In the genomic region with DNA sequence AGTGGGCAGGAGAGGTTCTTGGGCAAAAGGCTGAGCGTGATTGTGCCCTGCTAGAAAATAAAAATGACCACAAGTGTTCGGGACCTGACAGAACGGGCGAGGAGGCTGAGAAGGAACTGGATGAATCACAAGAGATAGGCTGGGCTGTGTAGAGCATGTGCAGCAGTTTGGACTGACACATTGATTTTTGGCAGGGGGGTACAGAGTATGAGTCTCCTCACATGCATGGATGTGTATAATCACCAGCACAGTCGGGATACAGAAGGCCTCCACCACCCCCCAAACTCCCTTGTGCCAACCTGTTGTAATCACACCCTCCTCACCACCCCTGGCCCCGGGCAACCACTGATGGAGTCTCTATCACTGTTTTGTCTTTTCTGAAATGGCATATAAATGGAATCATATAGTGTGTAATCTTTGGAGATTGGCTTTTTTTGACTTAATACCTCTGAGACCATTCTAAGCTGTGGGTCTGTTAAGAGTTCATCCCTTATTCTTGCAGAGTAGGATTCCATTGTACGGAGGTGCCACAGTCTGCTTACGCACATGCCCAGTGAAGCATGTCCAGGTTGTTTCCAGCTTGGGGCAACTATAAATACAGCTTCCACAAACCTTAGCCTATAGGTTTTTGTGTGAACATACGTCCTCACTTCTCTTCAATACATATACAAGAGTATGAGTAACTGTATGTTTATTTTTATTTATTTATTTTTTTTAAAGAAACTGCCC, we compare ENCODE assay signal across 20 cellular contexts.
A peak's percentile ranks its signal among the peaks of the same experiment; 100 is the strongest.
DNase-seq lines count a peak whose midpoint lies in the region; ATAC-seq, FAIRE-seq and TF ChIP-seq lines count a peak whose summit lies in the region.
"Had no signal": no experiment of that assay in that cellular context is flagged by ENCODE, and none has a peak within 500 bp of the region (broad histone marks: within the 10 kb centered on the region; RNA-seq: fewer than 3 reads in every experiment).

No MANE protein-coding gene starts in this region.

- BruUV-seq in K562 (replicated peaks; lab: Mats Ljungman, UMichigan), result no TSS peak

- no peak overlapping the region for H4K8ac ChIP-seq in H9 (replicated peaks; ENCODE audit: insufficient read length, low read depth, low read length)

- no peak overlapping the region for H3K56ac ChIP-seq in H9 (ENCODE audit: insufficient read length, low read depth, low read length)

- H3K4me1 Mint-ChIP-seq in H9 (peaks cover 28 to 31% of the 10 kb centered on the region in 2 experiments), nephron progenitor cell (peaks cover 69% of the 10 kb centered on the region)

- H4K20me1 ChIP-seq in H9 (ENCODE audit: control insufficient read depth, insufficient read depth, insufficient read length) (no peaks in the 10 kb centered on the region), K562 (replicated peaks; ENCODE audit: control insufficient read depth, insufficient read depth, low read length) (no peaks in the 10 kb centered on the region)

- no peak for TF ChIP-seq CTCF in A549 (IDR thresholded peaks at IDR 0.05)
- TF ChIP-seq CTCF in H9 (conservative IDR thresholded peaks at IDR 0.05), result no peak
- TF ChIP-seq CTCF in K562 (IDR thresholded peaks at IDR 0.05 in 2 of 3, conservative IDR thresholded peaks at IDR 0.05 in 1 of 3; ENCODE audit: insufficient read depth in 2 of 3, low read depth in 1 of 3, low read length in 3 of 3), result no peak
- no peak for TF ChIP-seq CTCF in nephron progenitor cell (IDR thresholded peaks at IDR 0.05)

- no peak overlapping the region for H2AK5ac ChIP-seq in H9 (ENCODE audit: insufficient read length, low read length)

- H3K27me3 Mint-ChIP-seq in H9 (ENCODE audit: low read depth) (no peaks in the 10 kb centered on the region), nephron progenitor cell (ENCODE audit: low read depth, poor library complexity) (no peaks in the 10 kb centered on the region)
- H3K27me3 Mint-ChIP-seq: activated naive CD8-positive, alpha-beta T cell treated with anti-CD3 and anti-CD28 coated beads, Interleukin-2, amount 10 ng/mL, durations not matched to agents 7 days and 5 days had no signal

- intact Hi-C loops in K562 (cut with micrococcal nuclease), result no loop called here

- H3K9me3 Mint-ChIP-seq in H9, result no peaks in the 10 kb centered on the region
- H3K9me3 Mint-ChIP-seq in nephron progenitor cell, result no peaks in the 10 kb centered on the region

- H3K79me2 ChIP-seq in H9 (ENCODE audit: insufficient read depth, low read length) (no peaks in the 10 kb centered on the region), K562 (ENCODE audit: control insufficient read depth, insufficient read depth, low read length) (no peaks in the 10 kb centered on the region)

- H2BK120ac ChIP-seq in H9 (ENCODE audit: low read depth, low read length, poor library complexity, severe bottlenecking), result no peak overlapping the region

- no peak overlapping the region for H2BK20ac ChIP-seq in H9 (ENCODE audit: low read depth, low read length, poor library complexity, severe bottlenecking)

- H3K36me3 ChIP-seq in K562 (ENCODE audit: control insufficient read depth, insufficient read depth, low read length), result no peaks in the 10 kb centered on the region

- H3K23me2 ChIP-seq in H9 (ENCODE audit: insufficient read length, low read depth, low read length, poor library complexity, severe bottlenecking), result no peaks in the 10 kb centered on the region

- H3K14ac ChIP-seq in H9 (ENCODE audit: insufficient read depth, low read length), result no peak overlapping the region

- peak overlapping the region in 2 of 3 experiments; percentile 9 to 63; a peak in 3 of 7 replicates for H3K27ac Mint-ChIP-seq in H9
- peak overlapping the region; percentile 72 for H3K27ac Mint-ChIP-seq in nephron progenitor cell
- H3K27ac Mint-ChIP-seq: activated naive CD8-positive, alpha-beta T cell treated with anti-CD3 and anti-CD28 coated beads, Interleukin-2, amount 10 ng/mL, durations not matched to agents 7 days and 5 days had no signal

- H2BK15ac ChIP-seq in H9 (ENCODE audit: low read depth, low read length), result no peak overlapping the region

- H3K4me3 ChIP-seq in A549 (no peak overlapping the region), K562 (no peak overlapping the region)

- CTCF ChIA-PET in A549 (lab: Yijun Ruan, JAX), result no interaction called here
- CTCF ChIA-PET in K562 (lab: Yijun Ruan, JAX; ENCODE audit: low intra/inter-chr PET ratio), result no interaction called here

- H3K27ac ChIP-seq in A549 (peak overlapping the region in 1 of 2 experiments; percentile 61; a peak in 2 of 6 replicates), H9 (ENCODE audit: insufficient read length, low read depth, low read length) (no peak overlapping the region), K562 (ENCODE audit: extremely low read depth, low read depth, low read length) (no peak overlapping the region)

- H3K27me3 ChIP-seq in H9 (ENCODE audit: insufficient read depth, low read length) (no peaks in the 10 kb centered on the region), K562 (ENCODE audit: control insufficient read depth in 2 of 2, insufficient read depth in 2 of 2, low read length in 2 of 2) (no peaks in the 10 kb centered on the region)

- H3K4me3 Mint-ChIP-seq in H9 (no peak overlapping the region), nephron progenitor cell (no peak overlapping the region)
- H3K4me3 Mint-ChIP-seq: activated naive CD8-positive, alpha-beta T cell treated with anti-CD3 and anti-CD28 coated beads, Interleukin-2, amount 10 ng/mL, durations not matched to agents 7 days and 5 days had no signal

- TF ChIP-seq EP300 in A549 (IDR thresholded peaks at IDR 0.05) (no peak), K562 (IDR thresholded peaks at IDR 0.05; ENCODE audit: low read length) (no peak)

- no peak for FAIRE-seq in A549 (lab: Jason Lieb, UNC)
- FAIRE-seq in K562 (lab: Jason Lieb, UNC), result no peak
- no peak for FAIRE-seq in frontal cortex (lab: Jason Lieb, UNC)

- H3T11ph ChIP-seq in H9 (ENCODE audit: low read length), result no peak overlapping the region

- H2BK5ac ChIP-seq in H9 (ENCODE audit: insufficient read length, low read length), result no peak overlapping the region

- TF ChIP-seq RAD21 in A549 (conservative IDR thresholded peaks at IDR 0.05 in 1 of 2, IDR thresholded peaks at IDR 0.05 in 1 of 2) (no peak), K562 (CRISPR knock-in tag; conservative IDR thresholded peaks at IDR 0.05 in 1 of 2, IDR thresholded peaks at IDR 0.05 in 1 of 2) (no peak)

- no peak overlapping the region for H3K23ac ChIP-seq in H9 (ENCODE audit: insufficient read length, low read depth, low read length)

- H3K9me3 ChIP-seq in A549, result no peaks in the 10 kb centered on the region
- H3K9me3 ChIP-seq in H9 (ENCODE audit: control insufficient read depth, low read depth, low read length), result no peaks in the 10 kb centered on the region
- H3K9me3 ChIP-seq in K562 (replicated peaks; ENCODE audit: control insufficient read depth, insufficient read depth, low read depth, low read length), result no peaks in the 10 kb centered on the region

- H3K36me3 Mint-ChIP-seq in H9 (ENCODE audit: insufficient read depth in 1 of 3, low read depth in 3 of 3), result peaks cover 2 to 15% (median 8%) of the 10 kb centered on the region in 3 experiments; a peak in 4 of 7 replicates
- H3K36me3 Mint-ChIP-seq in nephron progenitor cell (ENCODE audit: low read depth), result peaks cover 26% of the 10 kb centered on the region

- 79% methylated on average over 9 of the region's 9 CpGs for WGBS in A549 (ENCODE audit: missing lambda C conversion rate)
- WGBS in H9 (ENCODE audit: extremely low coverage, insufficient read length, low lambda C conversion rate), result no CpG with 5 or more reads among the region's 9 CpGs
- WGBS in K562 (ENCODE audit: insufficient coverage, low coverage, missing lambda C conversion rate), result 61% methylated on average over 5 of the region's 9 CpGs

- DNase-seq in A549 (ENCODE audit: low read depth in 1 of 2, low spot score in 1 of 2), result no peak
- DNase-seq in H9, result no peak
- no peak for DNase-seq in K562 (ENCODE audit: extremely low read depth in 1 of 4, low spot score in 3 of 4)
- no peak for DNase-seq in nephron progenitor cell
- no peak for DNase-seq in frontal cortex (ENCODE audit: low spot score in 2 of 2)
- DNase-seq in NCI-H226, result no peak
- DNase-seq in ACHN, result no peak
- DNase-seq: activated CD8-positive, alpha-beta memory T cell treated with anti-CD3 and anti-CD28 coated beads, Interleukin-2, amount 50 U/mL, for 4 hours; activated naive CD8-positive, alpha-beta T cell treated with anti-CD3 and anti-CD28 coated beads, Interleukin-2, amount 10 ng/mL, durations not matched to agents 7 days and 5 days; Calu3; central memory CD4-positive, alpha-beta T cell; effector memory CD4-positive, alpha-beta T cell; hypothalamus; mesendoderm; NCI-H1694 treated with DMSO at 0.1 percent for 48 hours; NCI-H345; NK-92 treated with Interleukin-12 subunit alpha and Interleukin-12 subunit beta, amount 100 ng/mL, for 24 hours; SHP77 treated with DMSO at 0.1 percent for 48 hours; stimulated activated CD4-positive, alpha-beta T cell treated with anti-CD3 and anti-CD28 coated beads, Interleukin-15, amount 100 ng/mL, for 24 hours had no signal

- peak overlapping the region; percentile 17 for H2BK12ac ChIP-seq in H9 (ENCODE audit: insufficient read length, low read depth, low read length)

- no peak overlapping the region for H4K91ac ChIP-seq in H9 (ENCODE audit: insufficient read length, low read depth, low read length)

- in situ Hi-C loops in K562 (cut with MboI), result no loop called here
- in situ Hi-C loops in ACHN (cut with HindIII; ENCODE audit: low pct_ligation_motif_present, low pct_unique_long_range_greater_than_20kb, low sequenced_read_pairs), result no loop called here

- no peaks in the 10 kb centered on the region for H3K79me1 ChIP-seq in H9 (ENCODE audit: insufficient read depth, low read depth, low read length, poor library complexity, severe bottlenecking)

- H3K4me2 ChIP-seq in A549, result no peak overlapping the region
- no peak overlapping the region for H3K4me2 ChIP-seq in H9 (ENCODE audit: insufficient read depth, insufficient read length, low read length)
- H3K4me2 ChIP-seq in K562 (ENCODE audit: insufficient read depth, low read length), result no peak overlapping the region

- H3K4me1 ChIP-seq in A549, result peaks cover 21% of the 10 kb centered on the region
- peaks cover 11% of the 10 kb centered on the region; the same call in 1 of the 2 replicates for H3K4me1 ChIP-seq in H9 (ENCODE audit: insufficient read depth, low read length)
- H3K4me1 ChIP-seq in K562 (replicated peaks in 1 of 2; ENCODE audit: control insufficient read depth in 2 of 2, insufficient read depth in 2 of 2, low read length in 2 of 2), result peaks cover 5% of the 10 kb centered on the region in 2 experiments

- TF ChIP-seq POLR2A in A549 (IDR thresholded peaks at IDR 0.05; ENCODE audit: low read length) (no peak), K562 (conservative IDR thresholded peaks at IDR 0.05) (no peak)

- H3K4ac ChIP-seq in H9 (ENCODE audit: low read depth, low read length), result no peak overlapping the region

- no peak overlapping the region for H4K5ac ChIP-seq in H9 (ENCODE audit: insufficient read length, low read depth, low read length)

- no peak overlapping the region for H3K18ac ChIP-seq in H9 (ENCODE audit: insufficient read length, low read depth, low read length)

- POLR2A ChIA-PET in A549 (lab: Yijun Ruan, JAX) (no interaction called here), K562 (lab: Yijun Ruan, JAX) (interaction anchor here (0.5 kb wide), 1 partner anchor 12 kb away, joined by 3 read pairs; no protein-coding TSS in a partner anchor)

- no peak overlapping the region for H2AFZ ChIP-seq in H9 (ENCODE audit: low read length)
- H2AFZ ChIP-seq in K562 (ENCODE audit: low read depth, low read length), result no peak overlapping the region

- H3K9me1 ChIP-seq in K562 (ENCODE audit: control insufficient read depth, insufficient read depth, low read length), result no peaks in the 10 kb centered on the region

- no peak overlapping the region for H3K9ac ChIP-seq in H9 (ENCODE audit: extremely low read depth, insufficient read length, low read length)
- H3K9ac ChIP-seq in K562 (ENCODE audit: insufficient read depth in 1 of 2, low read depth in 2 of 2, low read length in 2 of 2), result no peak overlapping the region

- ATAC-seq in A549 (peak; percentile 29 to 31; a peak in 2 of 6 replicates), K562 (no peak), HG03196 (IDR thresholded peaks at IDR 0.05; ENCODE audit: unreplicated experiment) (no peak)

Comparison
In these comparisons a context has a peak if more than half of its experiments do, and no peak if none do; other contexts are left out.
1. ATAC-seq: peak in A549 (2 of 2); none in K562 (single experiment) and HG03196 (single experiment).